Comparison of ENCODE assay signal across 17 cellular contexts in genomic region chr4:133592591-133592990, GRCh38.
A peak's percentile ranks its signal among the peaks of the same experiment; 100 is the strongest.
DNase-seq lines count a peak whose midpoint lies in the region.
"Had no signal": no experiment of that assay in that cellular context is flagged by ENCODE, and none has a peak within 500 bp of the region (broad histone marks: within the 10 kb centered on the region; RNA-seq: fewer than 3 reads in every experiment).

No MANE protein-coding gene starts in this region.

- no peak overlapping the region for H2BK120ac ChIP-seq in neuronal stem cell (ENCODE audit: low read depth, low read length)

- H3K9ac ChIP-seq in iPS-20b (ENCODE audit: low read depth, low read length) (peak overlapping the region; percentile 10; the same call in 1 of the 2 replicates), neuronal stem cell (ENCODE audit: low read depth, low read length, poor library complexity) (no peak overlapping the region)
- H3K9ac ChIP-seq: BLaER1 treated with 17β-estradiol and CSF1 and Interleukin-3, amounts not matched to agents 10 nM and 100 nM had no signal

- peak overlapping the region; percentile 65 for H3K23ac ChIP-seq in neuronal stem cell (ENCODE audit: low read depth, low read length, poor library complexity)

- no peak overlapping the region for H2BK12ac ChIP-seq in neuronal stem cell (ENCODE audit: low read length)

- no CpG with 5 or more reads among the region's 7 CpGs for whole genome bisulfite sequencing in neuronal stem cell (ENCODE audit: extremely low coverage in 2 of 2, insufficient read length in 2 of 2, insufficient replicate concordance in 1 of 2), 2 donors

- no peak overlapping the region for H2BK5ac ChIP-seq in neuronal stem cell (ENCODE audit: low read length)

- H4K91ac ChIP-seq in neuronal stem cell (ENCODE audit: low read depth, low read length, poor library complexity): no peak overlapping the region

- H2BK15ac ChIP-seq in neuronal stem cell (ENCODE audit: low read length): no peak overlapping the region

- no peak overlapping the region for H2AFZ ChIP-seq in neuronal stem cell (ENCODE audit: low read length)

- H3K4me3 ChIP-seq in H7 (ENCODE audit: insufficient read depth, low read depth, low read length): no peak overlapping the region
- no peak overlapping the region for H3K4me3 ChIP-seq in iPS-20b (ENCODE audit: low read length)
- no peak overlapping the region for H3K4me3 ChIP-seq in neuronal stem cell (ENCODE audit: low read length in 2 of 2)
- H3K4me3 ChIP-seq: BLaER1 treated with 17β-estradiol and CSF1 and Interleukin-3, amounts not matched to agents 10 nM and 100 nM had no signal

- H3K9me3 ChIP-seq in iPS-20b (ENCODE audit: insufficient read depth, low read depth, low read length): no peaks in the 10 kb centered on the region
- no peaks in the 10 kb centered on the region for H3K9me3 ChIP-seq in neuronal stem cell (replicated peaks in 1 of 2; ENCODE audit: control insufficient read depth in 2 of 2, insufficient read depth in 1 of 2, low read depth in 1 of 2, low read length in 2 of 2)
- H3K9me3 ChIP-seq: BLaER1 treated with 17β-estradiol and CSF1 and Interleukin-3, amounts not matched to agents 10 nM and 100 nM had no signal

- H3K18ac ChIP-seq in neuronal stem cell (ENCODE audit: low read length): peak overlapping the region; percentile 71

- H3K36me3 ChIP-seq in H7 (replicated peaks; ENCODE audit: control insufficient read depth, insufficient read depth, low read length): no peaks in the 10 kb centered on the region
- H3K36me3 ChIP-seq in iPS-20b (ENCODE audit: insufficient read depth, low read depth, low read length): no peaks in the 10 kb centered on the region
- no peaks in the 10 kb centered on the region for H3K36me3 ChIP-seq in neuronal stem cell (replicated peaks in 1 of 2; ENCODE audit: control insufficient read depth in 2 of 2, insufficient read depth in 2 of 2, low read length in 2 of 2)
- H3K36me3 ChIP-seq: BLaER1 treated with 17β-estradiol and CSF1 and Interleukin-3, amounts not matched to agents 10 nM and 100 nM had no signal

- H3K27ac ChIP-seq in iPS-20b (ENCODE audit: low read length) (no peak overlapping the region), neuronal stem cell (replicated peaks; ENCODE audit: low read length) (no peak overlapping the region), substantia nigra (ENCODE audit: low read depth, low read length, poor library complexity, severe bottlenecking) (no peak overlapping the region)
- H3K27ac ChIP-seq: BLaER1 treated with 17β-estradiol and CSF1 and Interleukin-3, amounts not matched to agents 10 nM and 100 nM; RWPE1 had no signal

- no peak overlapping the region for H3K14ac ChIP-seq in neuronal stem cell (ENCODE audit: low read length)

- H3K4ac ChIP-seq in neuronal stem cell (ENCODE audit: low read length): no peak overlapping the region

- H3K79me1 ChIP-seq in neuronal stem cell (ENCODE audit: low read depth, low read length): no peaks in the 10 kb centered on the region

- peaks cover 24% of the 10 kb centered on the region; the same call in 1 of the 2 replicates for H3K4me1 ChIP-seq in iPS-20b (ENCODE audit: insufficient read depth, low read length)
- H3K4me1 ChIP-seq in neuronal stem cell (ENCODE audit: control insufficient read depth in 2 of 2, insufficient read depth in 1 of 2, low read depth in 1 of 2, low read length in 2 of 2): no peaks in the 10 kb centered on the region
- H3K4me1 ChIP-seq: BLaER1 treated with 17β-estradiol and CSF1 and Interleukin-3, amounts not matched to agents 10 nM and 100 nM had no signal

- no peak overlapping the region for H4K8ac ChIP-seq in neuronal stem cell (ENCODE audit: low read depth, low read length)

- H3K27me3 ChIP-seq in H7 (ENCODE audit: control insufficient read depth, insufficient read depth, low read length): no peaks in the 10 kb centered on the region
- H3K27me3 ChIP-seq in iPS-20b (ENCODE audit: insufficient read depth, low read length): no peaks in the 10 kb centered on the region
- no peaks in the 10 kb centered on the region for H3K27me3 ChIP-seq in neuronal stem cell (ENCODE audit: control insufficient read depth in 3 of 3, insufficient read depth in 3 of 3, low read depth in 1 of 3, low read length in 3 of 3)
- H3K27me3 ChIP-seq: BLaER1 treated with 17β-estradiol and CSF1 and Interleukin-3, amounts not matched to agents 10 nM and 100 nM had no signal

- no peak overlapping the region for H3K4me2 ChIP-seq in neuronal stem cell (ENCODE audit: insufficient read depth, low read length, poor library complexity, severe bottlenecking)
- H3K4me2 ChIP-seq: BLaER1 treated with 17β-estradiol and CSF1 and Interleukin-3, amounts not matched to agents 10 nM and 100 nM had no signal

- no peak overlapping the region for H2AK5ac ChIP-seq in neuronal stem cell (ENCODE audit: low read depth, low read length)

- DNase-seq in H7 (peak; percentile 7), UCSD-AML1 (lab: John Stamatoyannopoulos, UW; ENCODE audit: unreplicated experiment) (peak; percentile 3), neuronal stem cell (ENCODE audit: low spot score) (no peak), NCI-H446 (lab: John Stamatoyannopoulos, UW) (no peak), SK-N-DZ (ENCODE audit: low spot score) (no peak), substantia nigra (lab: John Stamatoyannopoulos, UW) (no peak)
- DNase-seq: AML-193; CD4-positive, alpha-beta T cell; IMR-90; KG1; MM.1S; NCI-H2029 treated with DMSO at 0.1 percent for 48 hours; NCI-H69; SHP77 had no signal

Comparison
In these comparisons a context has a peak if more than half of its experiments do, and no peak if none do; other contexts are left out.
1. DNase-seq: peak in H7 (single experiment) and UCSD-AML1 (single experiment); none in neuronal stem cell (single experiment), NCI-H446 (0 of 2), SK-N-DZ (single experiment) and substantia nigra (0 of 49).